ENCODE assay signal across 27 cellular contexts in the genomic region with DNA sequence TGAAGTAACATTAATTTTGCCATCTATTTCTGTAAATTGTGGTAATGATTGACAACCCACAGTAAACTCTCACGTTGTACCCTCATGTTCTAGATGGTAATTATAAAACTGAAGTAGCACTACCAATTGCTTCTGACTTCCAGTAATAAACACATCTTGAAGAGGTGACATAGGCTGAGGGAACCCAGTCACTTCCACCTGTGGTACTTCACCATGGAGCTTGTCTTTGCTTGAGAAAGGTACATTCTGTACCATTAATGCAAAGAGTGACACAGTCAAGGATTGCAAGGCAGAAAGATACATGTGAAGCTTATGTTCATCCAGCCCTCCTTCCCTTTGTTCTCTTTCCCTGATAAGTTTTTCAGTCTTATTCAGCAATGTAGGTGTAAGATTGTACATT. TPM values are rescaled to one million over a fixed set of nuclear protein-coding genes. Genes with fewer than 3 reads are reported as not detected.
A peak's percentile ranks its signal among the peaks of the same experiment; 100 is the strongest.
DNase-seq lines count a peak whose midpoint lies in the region; ATAC-seq, FAIRE-seq and TF ChIP-seq lines count a peak whose summit lies in the region.
"Had no signal": no experiment of that assay in that cellular context is flagged by ENCODE, and none has a peak within 500 bp of the region (broad histone marks: within the 10 kb centered on the region; RNA-seq: fewer than 3 reads in every experiment).

No MANE protein-coding gene starts in this region.

- 29 to 47% methylated on average over 1 of the region's 1 CpG for WGBS in heart right ventricle, 2 donors
- 15% methylated on average over 1 of the region's 1 CpG for WGBS in K562 (ENCODE audit: insufficient coverage, low coverage, missing lambda C conversion rate)

- CTCF ChIA-PET in K562 (lab: Yijun Ruan, JAX; ENCODE audit: low intra/inter-chr PET ratio), result no interaction called here

- no peak overlapping the region for H3K4me2 ChIP-seq in K562 (ENCODE audit: insufficient read depth, low read length)
- H3K4me2 ChIP-seq: smooth muscle cell had no signal

- H3K9me1 ChIP-seq in K562 (ENCODE audit: control insufficient read depth, insufficient read depth, low read length), result peaks cover 3% of the 10 kb centered on the region

- peaks cover 90% of the 10 kb centered on the region for H3K79me2 ChIP-seq in K562 (ENCODE audit: control insufficient read depth, insufficient read depth, low read length)

- H3K27ac Mint-ChIP-seq in natural killer cell treated with Interleukin-12 subunit alpha and Interleukin-12 subunit beta and Interleukin-15 and Interleukin-18, amount 100 ng/mL, for 72 hours, result peak overlapping the region; percentile 9 to 51
- H3K27ac Mint-ChIP-seq: activated naive CD4-positive, alpha-beta T cell treated with anti-CD3 and anti-CD28 coated beads, Interleukin-2, amount 50 U/mL, for 72 hours had no signal

- H3K36me3 ChIP-seq in heart right ventricle, result peaks cover 0 to 16% (median 0%) of the 10 kb centered on the region in 9 donors
- peaks cover 27% of the 10 kb centered on the region for H3K36me3 ChIP-seq in K562 (ENCODE audit: control insufficient read depth, insufficient read depth, low read length)
- H3K36me3 ChIP-seq in H7 (replicated peaks; ENCODE audit: control insufficient read depth, insufficient read depth, low read length), result no peaks in the 10 kb centered on the region; the same call in 1 of the 2 replicates
- H3K36me3 ChIP-seq: colonic mucosa, HAP-1, tibial artery had no signal

- POLR2A ChIA-PET in K562 (lab: Yijun Ruan, JAX), result interaction anchor here (1.6 kb wide), 1 partner anchor 10 kb away, joined by 6 read pairs; no protein-coding TSS in a partner anchor

- H3K9me3 Mint-ChIP-seq in natural killer cell treated with Interleukin-12 subunit alpha and Interleukin-12 subunit beta and Interleukin-15 and Interleukin-18, amount 100 ng/mL, for 72 hours, result no peaks in the 10 kb centered on the region
- H3K9me3 Mint-ChIP-seq: activated naive CD4-positive, alpha-beta T cell treated with anti-CD3 and anti-CD28 coated beads, Interleukin-2, amount 50 U/mL, for 72 hours; naive thymus-derived CD8-positive, alpha-beta T cell; stimulated activated naive CD8-positive, alpha-beta T cell treated with anti-CD3 and anti-CD28 coated beads, Interleukin-15, amount 100 ng/mL, for 72 hours; T-helper 1 cell treated with Interleukin-12 subunit alpha and Interleukin-12 subunit beta and Interleukin-4 antibody, amounts not matched to agents 30 μg/mL and 1 μg/mL, for 36 hours had no signal

- H3K4me1 ChIP-seq in heart right ventricle, result peaks cover 3 to 100% (median 93%) of the 10 kb centered on the region in 9 donors
- peaks cover 18 to 53% of the 10 kb centered on the region in 2 experiments for H3K4me1 ChIP-seq in K562 (replicated peaks in 1 of 2; ENCODE audit: control insufficient read depth in 2 of 2, insufficient read depth in 2 of 2, low read length in 2 of 2)
- H3K4me1 ChIP-seq: HAP-1 had no signal

- DNase-seq in heart right ventricle (no peak), cardiac septum (ENCODE audit: low spot score) (no peak), K562 (ENCODE audit: extremely low read depth in 1 of 4, low spot score in 3 of 4) (no peak), H7 (no peak), SHP77 treated with DMSO at 0.1 percent for 48 hours (lab: John Stamatoyannopoulos, UW) (no peak)
- no peak for DNase-seq in natural killer cell treated with Interleukin-12 subunit alpha and Interleukin-12 subunit beta and Interleukin-15 and Interleukin-18, amount 100 ng/mL, for 72 hours (ENCODE audit: low spot score)
- DNase-seq: colonic mucosa; COR-L47; DMS53; effector memory CD4-positive, alpha-beta T cell; foreskin fibroblast; left colon; naive thymus-derived CD8-positive, alpha-beta T cell; NCI-H446; NCI-H82; stimulated activated CD4-positive, alpha-beta T cell treated with anti-CD3 and anti-CD28 coated beads, Interleukin-1b, Interleukin-23, amount 100 ng/mL, for 48 hours; stimulated activated CD8-positive, alpha-beta memory T cell treated with anti-CD3 and anti-CD28 coated beads, Interleukin-4, amount 100 ng/mL, for 48 hours; stimulated activated naive CD8-positive, alpha-beta T cell treated with anti-CD3 and anti-CD28 coated beads, Interleukin-15, amount 100 ng/mL, for 72 hours; tibial artery had no signal

- no peaks in the 10 kb centered on the region for H3K27me3 Mint-ChIP-seq in natural killer cell treated with Interleukin-12 subunit alpha and Interleukin-12 subunit beta and Interleukin-15 and Interleukin-18, amount 100 ng/mL, for 72 hours
- H3K27me3 Mint-ChIP-seq: naive thymus-derived CD8-positive, alpha-beta T cell; stimulated activated naive CD8-positive, alpha-beta T cell treated with anti-CD3 and anti-CD28 coated beads, Interleukin-15, amount 100 ng/mL, for 72 hours had no signal

- no peak for TF ChIP-seq EP300 in K562 (IDR thresholded peaks at IDR 0.05; ENCODE audit: low read length)

- TF ChIP-seq RAD21 in K562 (CRISPR knock-in tag; conservative IDR thresholded peaks at IDR 0.05 in 1 of 2, IDR thresholded peaks at IDR 0.05 in 1 of 2), result no peak

- H3K9me3 ChIP-seq in heart right ventricle (no peaks in the 10 kb centered on the region), K562 (replicated peaks; ENCODE audit: control insufficient read depth, insufficient read depth, low read depth, low read length) (no peaks in the 10 kb centered on the region)
- H3K9me3 ChIP-seq: colonic mucosa, HAP-1, tibial artery had no signal

- no peak overlapping the region for H2AFZ ChIP-seq in K562 (ENCODE audit: low read depth, low read length)

- in situ Hi-C loops in K562 (cut with MboI), result no loop called here

- no peak for TF ChIP-seq CTCF in heart right ventricle (IDR thresholded peaks at IDR 0.05)
- no peak for TF ChIP-seq CTCF in K562 (IDR thresholded peaks at IDR 0.05 in 2 of 3, conservative IDR thresholded peaks at IDR 0.05 in 1 of 3; ENCODE audit: insufficient read depth in 2 of 3, low read depth in 1 of 3, low read length in 3 of 3)

- no peak for TF ChIP-seq POLR2A in K562 (conservative IDR thresholded peaks at IDR 0.05)

- no TSS peak for BruUV-seq in K562 (replicated peaks; lab: Mats Ljungman, UMichigan)

- peaks cover 56% of the 10 kb centered on the region for H4K20me1 ChIP-seq in K562 (replicated peaks; ENCODE audit: control insufficient read depth, insufficient read depth, low read length)

- FAIRE-seq in K562 (lab: Jason Lieb, UNC), result no peak
- FAIRE-seq: bronchial epithelial cell had no signal

- H3K27me3 ChIP-seq in heart right ventricle, result no peaks in the 10 kb centered on the region
- H3K27me3 ChIP-seq in K562 (ENCODE audit: control insufficient read depth in 2 of 2, insufficient read depth in 2 of 2, low read length in 2 of 2), result no peaks in the 10 kb centered on the region
- H3K27me3 ChIP-seq in H7 (ENCODE audit: control insufficient read depth, insufficient read depth, low read length), result no peaks in the 10 kb centered on the region
- H3K27me3 ChIP-seq: colonic mucosa, tibial artery had no signal

- peaks cover 43 to 44% of the 10 kb centered on the region in 2 donors for H3K4me1 Mint-ChIP-seq in natural killer cell treated with Interleukin-12 subunit alpha and Interleukin-12 subunit beta and Interleukin-15 and Interleukin-18, amount 100 ng/mL, for 72 hours (ENCODE audit: low read depth in 2 of 2)

- H3K27ac ChIP-seq in heart right ventricle (peak overlapping the region in 7 of 10 donors; percentile 16 to 73 (median 53)), K562 (ENCODE audit: extremely low read depth, low read depth, low read length) (no peak overlapping the region)
- H3K27ac ChIP-seq: colonic mucosa, RWPE1, SK-N-MC, tibial artery had no signal

- ATAC-seq in heart right ventricle (no peak), K562 (no peak), GM19023 (IDR thresholded peaks at IDR 0.05; ENCODE audit: unreplicated experiment) (no peak)
- no peak for ATAC-seq in natural killer cell treated with Interleukin-12 subunit alpha and Interleukin-12 subunit beta and Interleukin-15 and Interleukin-18, amount 100 ng/mL, for 72 hours
- ATAC-seq: left colon; stimulated activated naive CD8-positive, alpha-beta T cell treated with anti-CD3 and anti-CD28 coated beads, Interleukin-15, amount 100 ng/mL, for 72 hours had no signal

- H3K4me3 ChIP-seq in heart right ventricle (no peak overlapping the region), K562 (no peak overlapping the region), H7 (ENCODE audit: insufficient read depth, low read depth, low read length) (no peak overlapping the region)
- H3K4me3 ChIP-seq: colonic mucosa, HAP-1, SK-N-MC, smooth muscle cell, tibial artery had no signal

- no peak overlapping the region for H3K9ac ChIP-seq in K562 (ENCODE audit: insufficient read depth in 1 of 2, low read depth in 2 of 2, low read length in 2 of 2)

- intact Hi-C loops in heart right ventricle (cut with DNase I) (no loop called here), cardiac septum (cut with DNase I) (no loop called here), K562 (cut with micrococcal nuclease) (no loop called here)

- peak overlapping the region; percentile 44 for H3K4me3 Mint-ChIP-seq in natural killer cell treated with Interleukin-12 subunit alpha and Interleukin-12 subunit beta and Interleukin-15 and Interleukin-18, amount 100 ng/mL, for 72 hours
- H3K4me3 Mint-ChIP-seq: stimulated activated naive CD8-positive, alpha-beta T cell treated with anti-CD3 and anti-CD28 coated beads, Interleukin-15, amount 100 ng/mL, for 72 hours had no signal

- no peaks in the 10 kb centered on the region for H3K36me3 Mint-ChIP-seq in natural killer cell treated with Interleukin-12 subunit alpha and Interleukin-12 subunit beta and Interleukin-15 and Interleukin-18, amount 100 ng/mL, for 72 hours

RNA-seq across cellular contexts. Expression of a gene that starts 11.2 kb away (rescaled TPM):
- total RNA-seq in heart right ventricle, result 100 to 1,000 TPM; 285 to 416 (median 345) TPM
- 10 to 100 TPM; 39.4 to 93.0 TPM for polyA plus RNA-seq in heart right ventricle
- 313 TPM for total RNA-seq in cardiac septum
- total RNA-seq in K562 (2011; cell fraction: chromatin; rRNA removed; ENCODE audit: low replicate concordance), result 58.2 and 174 TPM in 2 replicates
- total RNA-seq in K562 (2011; cell fraction: nucleolus; rRNA removed), result 23.0 and 40.7 TPM in 2 replicates
- total RNA-seq in K562 (2011; cell fraction: nucleoplasm; rRNA removed), result 108 and 223 TPM in 2 replicates
- 61.4 and 67.0 TPM in 2 replicates for total RNA-seq in K562 (2014; rRNA removed)
- 181 and 229 TPM in 2 replicates for total RNA-seq in K562 (2014; rRNA removed; fragmentation: Illumina TruSeq; extraction: Trizol)
- total RNA-seq in K562 (2015; rRNA removed; fragmentation: Illumina TruSeq; extraction: Trizol), result 136 and 157 TPM in 2 replicates
- 176 and 192 TPM in 2 replicates for total RNA-seq in K562 (2021)
- polyA plus RNA-seq in K562 (2011; rRNA removed), result 103 and 186 TPM in 2 replicates
- polyA plus RNA-seq in K562 (2011; cell fraction: cytosol; rRNA removed), result 14.9 and 28.2 TPM in 2 replicates
- 25.5 and 44.4 TPM in 2 replicates for polyA plus RNA-seq in K562 (2011; cell fraction: nucleus; rRNA removed)
- 85.9 and 97.2 TPM in 2 replicates for polyA plus RNA-seq in K562 (2012)
- 149 and 156 TPM in 2 replicates for polyA plus RNA-seq in K562 (2014; fragmentation: Illumina TruSeq; extraction: Trizol)
- polyA plus RNA-seq in K562 (2014; fragmentation: Nextera tagmentation; extraction: Ambion mirVana), result 100 to 1,000 TPM; 352 to 524 TPM
- 93.3 and 121 TPM in 2 replicates for polyA plus RNA-seq in K562 (2014; rRNA removed)
- 174 and 178 TPM in 2 replicates for polyA minus RNA-seq in K562 (2011; rRNA and poly(A)+ RNA removed)
- 46.7 and 58.6 TPM in 2 replicates for polyA minus RNA-seq in K562 (2011; cell fraction: cytosol; rRNA and poly(A)+ RNA removed)
- 55.1 and 81.4 TPM in 2 replicates for polyA minus RNA-seq in K562 (2011; cell fraction: nucleus; rRNA and poly(A)+ RNA removed)
- total RNA-seq in natural killer cell treated with Interleukin-12 subunit alpha and Interleukin-12 subunit beta and Interleukin-15 and Interleukin-18, amount 100 ng/mL, for 72 hours, result 100 to 1,000 TPM in 1 of 2 donors, 10 to 100 TPM in 1; 88.4 to 144 TPM
- 116 and 152 TPM in 2 replicates for total RNA-seq in H7 (2014; rRNA removed; shearing (Covaris generic))
